In the genomic region with DNA sequence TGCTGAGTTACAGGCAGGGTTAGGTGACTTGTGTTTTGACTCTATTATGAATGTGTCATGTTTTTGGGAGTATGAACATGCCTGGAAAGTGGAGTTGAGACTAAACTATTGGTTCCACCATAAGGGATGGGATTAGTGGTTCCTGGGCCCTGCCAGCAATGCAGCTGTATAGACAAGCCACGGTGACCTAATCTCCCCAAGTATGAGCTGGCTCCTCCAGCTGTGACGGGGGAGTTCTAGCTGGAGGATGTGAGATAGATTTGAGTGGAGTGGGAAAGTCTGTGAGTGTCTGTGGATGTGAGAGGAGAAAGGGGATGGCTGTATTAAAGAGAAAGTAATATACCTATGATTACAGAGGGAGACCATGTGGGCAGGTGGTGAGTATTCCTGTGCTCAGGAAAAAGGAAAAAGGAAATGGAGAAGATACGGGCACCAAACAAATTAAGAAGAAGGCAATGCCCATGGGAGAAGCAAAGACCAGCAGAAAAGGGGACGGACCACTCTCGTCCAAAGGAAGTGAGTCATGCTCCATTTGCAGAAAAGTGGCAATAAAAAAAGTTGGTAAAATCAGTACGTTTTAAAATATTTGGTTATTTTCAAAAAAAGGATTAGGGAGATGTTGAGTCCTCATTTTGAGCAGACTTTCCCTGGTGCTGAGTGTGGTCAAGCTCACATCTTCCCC, we compare ENCODE assay signal across 1 cellular context.
TF ChIP-seq lines count a peak whose summit lies in the region.

No MANE protein-coding gene starts in this region.

TF ChIP-seq in IMR-90, 13 proteins besides CTCF, POLR2A, EP300 and RAD21:
- TF ChIP-seq, protein P1, sequence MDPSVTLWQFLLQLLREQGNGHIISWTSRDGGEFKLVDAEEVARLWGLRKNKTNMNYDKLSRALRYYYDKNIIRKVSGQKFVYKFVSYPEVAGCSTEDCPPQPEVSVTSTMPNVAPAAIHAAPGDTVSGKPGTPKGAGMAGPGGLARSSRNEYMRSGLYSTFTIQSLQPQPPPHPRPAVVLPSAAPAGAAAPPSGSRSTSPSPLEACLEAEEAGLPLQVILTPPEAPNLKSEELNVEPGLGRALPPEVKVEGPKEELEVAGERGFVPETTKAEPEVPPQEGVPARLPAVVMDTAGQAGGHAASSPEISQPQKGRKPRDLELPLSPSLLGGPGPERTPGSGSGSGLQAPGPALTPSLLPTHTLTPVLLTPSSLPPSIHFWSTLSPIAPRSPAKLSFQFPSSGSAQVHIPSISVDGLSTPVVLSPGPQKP (IDR thresholded peaks at IDR 0.05; ENCODE audit: borderline replicate concordance, low read depth, low read length) = no peak
- TF ChIP-seq CHD1 (IDR thresholded peaks at IDR 0.05; ENCODE audit: low read depth, low read length) = no peak
